Comparison of ENCODE assay signal across 23 cellular contexts in the genomic region with DNA sequence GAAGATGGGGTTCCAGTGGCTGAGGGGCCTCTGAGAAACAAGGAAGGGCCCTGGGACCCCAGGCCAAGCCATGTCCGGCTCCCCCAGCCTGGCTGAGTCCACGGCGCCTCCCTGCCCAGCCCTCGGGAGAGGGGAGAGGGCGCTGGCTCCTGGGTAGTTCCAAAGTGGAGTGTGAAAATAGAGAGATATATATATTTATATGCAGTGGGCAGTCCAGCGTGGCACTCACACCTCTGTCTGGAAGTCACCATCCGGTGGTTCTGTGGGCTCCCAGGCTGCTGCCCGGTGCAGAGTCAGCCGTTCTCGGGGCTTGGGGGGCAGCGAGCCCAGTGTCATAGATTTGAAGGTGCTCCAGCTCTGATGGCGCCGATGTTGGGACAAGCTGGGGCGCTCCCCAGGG. TPM values are rescaled to one million over a fixed set of nuclear protein-coding genes. Genes with fewer than 3 reads are reported as not detected.
"Had no signal": no experiment of that assay in that cellular context is flagged by ENCODE, and none has a peak within 500 bp of the region (broad histone marks: within the 10 kb centered on the region; RNA-seq: fewer than 3 reads in every experiment).

No MANE protein-coding gene starts in this region.

- H3K4me3 ChIP-seq: colonic mucosa, esophagus squamous epithelium, gastrocnemius medialis, heart right ventricle, left ventricle myocardium inferior, lower lobe of right lung, mucosa of descending colon had no signal

- H3K4me1 ChIP-seq: colonic mucosa, esophagus squamous epithelium, gastrocnemius medialis, heart right ventricle, left ventricle myocardium inferior, lower lobe of right lung had no signal

- H3K27me3 ChIP-seq: colonic mucosa, gastrocnemius medialis, heart right ventricle had no signal

- H3K27ac ChIP-seq: colonic mucosa, epithelial cell of prostate, esophagus squamous epithelium, gastrocnemius medialis, heart right ventricle, left ventricle myocardium inferior, lower lobe of right lung had no signal

- ATAC-seq: effector memory CD8-positive, alpha-beta T cell; esophagus mucosa; gastrocnemius medialis; left colon; left lobe of liver; mucosa of descending colon had no signal

- DNase-seq: colonic mucosa; cortex of kidney; effector CD8-positive, alpha-beta T cell; effector memory CD8-positive, alpha-beta T cell; endodermal cell; erythroblast; esophagus squamous epithelium; foreskin fibroblast; foreskin melanocyte; gastrocnemius medialis; glutamatergic neuron; head of caudate nucleus; heart right ventricle; hippocampal formation; left colon; left ventricle myocardium inferior; lower lobe of right lung; mesenchymal stem cell; mucosa of descending colon; naive B cell had no signal

- H3K9me3 ChIP-seq: colonic mucosa, esophagus squamous epithelium, gastrocnemius medialis, heart right ventricle, left ventricle myocardium inferior, lower lobe of right lung, mucosa of descending colon had no signal

- H3K36me3 ChIP-seq: colonic mucosa, esophagus squamous epithelium, gastrocnemius medialis, heart right ventricle, left ventricle myocardium inferior, lower lobe of right lung had no signal

RNA-seq across cellular contexts. Expression of a gene that starts 36.9 kb away (rescaled TPM):
- total RNA-seq: left lobe of liver had no signal
